In the genomic region with DNA sequence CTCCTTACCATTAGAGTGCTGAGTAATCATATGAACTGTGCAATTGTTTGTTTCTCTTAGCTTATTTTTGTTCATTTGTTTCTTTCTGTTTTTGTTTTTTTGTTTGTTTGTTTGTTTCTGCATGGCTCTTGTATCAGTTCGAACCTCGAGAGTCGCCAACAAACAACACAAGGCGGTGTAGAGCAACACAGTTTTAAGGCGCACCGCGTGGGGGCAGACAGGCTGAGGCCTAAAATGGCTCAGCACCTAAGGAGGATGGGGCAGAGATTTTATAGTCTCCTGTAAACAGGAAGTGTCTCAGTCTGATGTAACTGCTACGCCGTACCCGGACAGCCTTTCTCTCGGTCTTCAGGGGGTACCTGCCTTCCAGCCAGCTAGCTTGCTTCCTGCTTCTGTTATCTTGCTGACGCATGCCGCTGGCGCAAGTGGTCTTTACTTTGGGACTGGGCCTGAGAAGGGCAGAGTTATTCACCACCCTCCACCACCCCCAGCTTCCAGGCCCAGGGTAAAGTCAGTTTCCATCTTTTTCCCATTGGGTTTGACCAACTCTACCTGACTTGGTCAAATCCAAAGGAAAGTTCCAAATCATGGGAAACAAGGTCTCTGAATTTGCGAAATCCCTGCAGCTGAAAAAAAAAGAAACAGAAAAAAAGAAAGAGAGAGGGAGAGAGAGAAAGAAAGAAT, we compare ENCODE assay signal across 1 cellular context.
TF ChIP-seq lines count a peak whose summit lies in the region.

No MANE protein-coding gene starts in this region.

TF ChIP-seq in GM23338, 12 proteins besides CTCF, POLR2A, EP300 and RAD21:
- TF ChIP-seq, protein P1, sequence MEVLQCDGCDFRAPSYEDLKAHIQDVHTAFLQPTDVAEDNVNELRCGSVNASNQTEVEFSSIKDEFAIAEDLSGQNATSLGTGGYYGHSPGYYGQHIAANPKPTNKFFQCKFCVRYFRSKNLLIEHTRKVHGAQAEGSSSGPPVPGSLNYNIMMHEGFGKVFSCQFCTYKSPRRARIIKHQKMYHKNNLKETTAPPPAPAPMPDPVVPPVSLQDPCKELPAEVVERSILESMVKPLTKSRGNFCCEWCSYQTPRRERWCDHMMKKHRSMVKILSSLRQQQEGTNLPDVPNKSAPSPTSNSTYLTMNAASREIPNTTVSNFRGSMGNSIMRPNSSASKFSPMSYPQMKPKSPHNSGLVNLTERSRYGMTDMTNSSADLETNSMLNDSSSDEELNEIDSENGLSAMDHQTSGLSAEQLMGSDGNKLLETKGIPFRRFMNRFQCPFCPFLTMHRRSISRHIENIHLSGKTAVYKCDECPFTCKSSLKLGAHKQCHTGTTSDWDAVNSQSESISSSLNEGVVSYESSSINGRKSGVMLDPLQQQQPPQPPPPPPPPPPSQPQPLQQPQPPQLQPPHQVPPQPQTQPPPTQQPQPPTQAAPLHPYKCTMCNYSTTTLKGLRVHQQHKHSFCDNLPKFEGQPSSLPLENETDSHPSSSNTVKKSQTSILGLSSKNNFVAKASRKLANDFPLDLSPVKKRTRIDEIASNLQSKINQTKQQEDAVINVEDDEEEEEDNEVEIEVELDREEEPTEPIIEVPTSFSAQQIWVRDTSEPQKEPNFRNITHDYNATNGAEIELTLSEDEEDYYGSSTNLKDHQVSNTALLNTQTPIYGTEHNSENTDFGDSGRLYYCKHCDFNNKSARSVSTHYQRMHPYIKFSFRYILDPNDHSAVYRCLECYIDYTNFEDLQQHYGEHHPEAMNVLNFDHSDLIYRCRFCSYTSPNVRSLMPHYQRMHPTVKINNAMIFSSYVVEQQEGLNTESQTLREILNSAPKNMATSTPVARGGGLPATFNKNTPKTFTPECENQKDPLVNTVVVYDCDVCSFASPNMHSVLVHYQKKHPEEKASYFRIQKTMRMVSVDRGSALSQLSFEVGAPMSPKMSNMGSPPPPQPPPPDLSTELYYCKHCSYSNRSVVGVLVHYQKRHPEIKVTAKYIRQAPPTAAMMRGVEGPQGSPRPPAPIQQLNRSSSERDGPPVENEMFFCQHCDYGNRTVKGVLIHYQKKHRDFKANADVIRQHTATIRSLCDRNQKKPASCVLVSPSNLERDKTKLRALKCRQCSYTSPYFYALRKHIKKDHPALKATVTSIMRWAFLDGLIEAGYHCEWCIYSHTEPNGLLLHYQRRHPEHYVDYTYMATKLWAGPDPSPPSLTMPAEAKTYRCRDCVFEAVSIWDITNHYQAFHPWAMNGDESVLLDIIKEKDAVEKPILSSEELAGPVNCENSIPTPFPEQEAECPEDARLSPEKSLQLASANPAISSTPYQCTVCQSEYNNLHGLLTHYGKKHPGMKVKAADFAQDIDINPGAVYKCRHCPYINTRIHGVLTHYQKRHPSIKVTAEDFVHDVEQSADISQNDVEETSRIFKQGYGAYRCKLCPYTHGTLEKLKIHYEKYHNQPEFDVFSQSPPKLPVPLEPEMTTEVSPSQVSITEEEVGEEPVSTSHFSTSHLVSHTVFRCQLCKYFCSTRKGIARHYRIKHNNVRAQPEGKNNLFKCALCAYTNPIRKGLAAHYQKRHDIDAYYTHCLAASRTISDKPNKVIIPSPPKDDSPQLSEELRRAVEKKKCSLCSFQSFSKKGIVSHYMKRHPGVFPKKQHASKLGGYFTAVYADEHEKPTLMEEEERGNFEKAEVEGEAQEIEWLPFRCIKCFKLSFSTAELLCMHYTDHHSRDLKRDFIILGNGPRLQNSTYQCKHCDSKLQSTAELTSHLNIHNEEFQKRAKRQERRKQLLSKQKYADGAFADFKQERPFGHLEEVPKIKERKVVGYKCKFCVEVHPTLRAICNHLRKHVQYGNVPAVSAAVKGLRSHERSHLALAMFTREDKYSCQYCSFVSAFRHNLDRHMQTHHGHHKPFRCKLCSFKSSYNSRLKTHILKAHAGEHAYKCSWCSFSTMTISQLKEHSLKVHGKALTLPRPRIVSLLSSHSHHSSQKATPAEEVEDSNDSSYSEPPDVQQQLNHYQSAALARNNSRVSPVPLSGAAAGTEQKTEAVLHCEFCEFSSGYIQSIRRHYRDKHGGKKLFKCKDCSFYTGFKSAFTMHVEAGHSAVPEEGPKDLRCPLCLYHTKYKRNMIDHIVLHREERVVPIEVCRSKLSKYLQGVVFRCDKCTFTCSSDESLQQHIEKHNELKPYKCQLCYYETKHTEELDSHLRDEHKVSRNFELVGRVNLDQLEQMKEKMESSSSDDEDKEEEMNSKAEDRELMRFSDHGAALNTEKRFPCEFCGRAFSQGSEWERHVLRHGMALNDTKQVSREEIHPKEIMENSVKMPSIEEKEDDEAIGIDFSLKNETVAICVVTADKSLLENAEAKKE (CRISPR knock-in tag; IDR thresholded peaks at IDR 0.05) = no peak
- TF ChIP-seq ZNF331 (CRISPR knock-in tag; IDR thresholded peaks at IDR 0.05; ENCODE audit: low read depth) (no peak), POLR2AphosphoS5 (IDR thresholded peaks at IDR 0.05; ENCODE audit: low read depth) (no peak), JUNB (IDR thresholded peaks at IDR 0.05; ENCODE audit: unreplicated experiment) (no peak), STAT1 (IDR thresholded peaks at IDR 0.05; ENCODE audit: unreplicated experiment) (no peak), EZH2 (IDR thresholded peaks at IDR 0.05; ENCODE audit: low read depth, unreplicated experiment) (no peak), EZH2phosphoT487 (IDR thresholded peaks at IDR 0.05; ENCODE audit: unreplicated experiment) (no peak), NANOG (IDR thresholded peaks at IDR 0.05; ENCODE audit: borderline replicate concordance) (no peak), ZNF114 (CRISPR knock-in tag; IDR thresholded peaks at IDR 0.05) (no peak), CREB1 (CRISPR knock-in tag; IDR thresholded peaks at IDR 0.05; ENCODE audit: low read depth) (no peak)
- TF ChIP-seq, protein P2, sequence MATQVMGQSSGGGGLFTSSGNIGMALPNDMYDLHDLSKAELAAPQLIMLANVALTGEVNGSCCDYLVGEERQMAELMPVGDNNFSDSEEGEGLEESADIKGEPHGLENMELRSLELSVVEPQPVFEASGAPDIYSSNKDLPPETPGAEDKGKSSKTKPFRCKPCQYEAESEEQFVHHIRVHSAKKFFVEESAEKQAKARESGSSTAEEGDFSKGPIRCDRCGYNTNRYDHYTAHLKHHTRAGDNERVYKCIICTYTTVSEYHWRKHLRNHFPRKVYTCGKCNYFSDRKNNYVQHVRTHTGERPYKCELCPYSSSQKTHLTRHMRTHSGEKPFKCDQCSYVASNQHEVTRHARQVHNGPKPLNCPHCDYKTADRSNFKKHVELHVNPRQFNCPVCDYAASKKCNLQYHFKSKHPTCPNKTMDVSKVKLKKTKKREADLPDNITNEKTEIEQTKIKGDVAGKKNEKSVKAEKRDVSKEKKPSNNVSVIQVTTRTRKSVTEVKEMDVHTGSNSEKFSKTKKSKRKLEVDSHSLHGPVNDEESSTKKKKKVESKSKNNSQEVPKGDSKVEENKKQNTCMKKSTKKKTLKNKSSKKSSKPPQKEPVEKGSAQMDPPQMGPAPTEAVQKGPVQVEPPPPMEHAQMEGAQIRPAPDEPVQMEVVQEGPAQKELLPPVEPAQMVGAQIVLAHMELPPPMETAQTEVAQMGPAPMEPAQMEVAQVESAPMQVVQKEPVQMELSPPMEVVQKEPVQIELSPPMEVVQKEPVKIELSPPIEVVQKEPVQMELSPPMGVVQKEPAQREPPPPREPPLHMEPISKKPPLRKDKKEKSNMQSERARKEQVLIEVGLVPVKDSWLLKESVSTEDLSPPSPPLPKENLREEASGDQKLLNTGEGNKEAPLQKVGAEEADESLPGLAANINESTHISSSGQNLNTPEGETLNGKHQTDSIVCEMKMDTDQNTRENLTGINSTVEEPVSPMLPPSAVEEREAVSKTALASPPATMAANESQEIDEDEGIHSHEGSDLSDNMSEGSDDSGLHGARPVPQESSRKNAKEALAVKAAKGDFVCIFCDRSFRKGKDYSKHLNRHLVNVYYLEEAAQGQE (IDR thresholded peaks at IDR 0.05; ENCODE audit: unreplicated experiment) = no peak
- TF ChIP-seq, protein P3, sequence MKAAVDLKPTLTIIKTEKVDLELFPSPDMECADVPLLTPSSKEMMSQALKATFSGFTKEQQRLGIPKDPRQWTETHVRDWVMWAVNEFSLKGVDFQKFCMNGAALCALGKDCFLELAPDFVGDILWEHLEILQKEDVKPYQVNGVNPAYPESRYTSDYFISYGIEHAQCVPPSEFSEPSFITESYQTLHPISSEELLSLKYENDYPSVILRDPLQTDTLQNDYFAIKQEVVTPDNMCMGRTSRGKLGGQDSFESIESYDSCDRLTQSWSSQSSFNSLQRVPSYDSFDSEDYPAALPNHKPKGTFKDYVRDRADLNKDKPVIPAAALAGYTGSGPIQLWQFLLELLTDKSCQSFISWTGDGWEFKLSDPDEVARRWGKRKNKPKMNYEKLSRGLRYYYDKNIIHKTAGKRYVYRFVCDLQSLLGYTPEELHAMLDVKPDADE (IDR thresholded peaks at IDR 0.05) = no peak
